In the genomic region with DNA sequence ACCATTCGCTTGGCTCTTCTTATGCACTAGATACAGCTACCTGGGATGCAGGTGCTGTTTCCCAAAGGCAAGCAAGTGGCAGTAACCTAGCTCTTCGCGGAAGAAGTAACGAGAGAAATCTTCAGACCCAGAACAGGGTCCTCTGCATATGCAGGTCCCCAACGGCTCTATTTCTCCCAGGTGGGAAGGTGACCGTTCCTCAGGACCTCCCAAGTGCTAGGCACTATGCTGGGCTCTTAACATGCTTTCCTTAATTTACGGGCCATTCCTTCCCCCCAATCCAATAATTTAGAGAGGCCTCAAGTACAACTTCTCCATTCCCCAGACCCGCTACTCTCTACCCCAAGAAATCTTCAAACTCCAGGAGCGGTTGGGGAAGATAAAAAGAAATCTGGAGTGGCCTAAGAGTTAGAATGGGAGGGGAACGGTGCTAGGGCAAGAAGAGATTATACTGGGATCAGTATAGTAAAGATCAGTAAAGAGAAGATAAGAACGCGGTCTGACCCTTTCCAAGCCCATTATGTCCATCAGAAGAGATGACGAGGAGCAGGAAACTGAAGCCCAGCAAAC, we compare ENCODE assay signal across 8 cellular contexts. TPM values are rescaled to one million over a fixed set of nuclear protein-coding genes. Genes with fewer than 3 reads are reported as not detected.
A peak's percentile ranks its signal among the peaks of the same experiment; 100 is the strongest.
DNase-seq lines count a peak whose midpoint lies in the region; ATAC-seq and TF ChIP-seq lines count a peak whose summit lies in the region.

No MANE protein-coding gene starts in this region.

- H3K4me1 Mint-ChIP-seq in activated T-cell treated with anti-CD3 and anti-CD28 coated beads, Interleukin-2, amount 50 U/mL, for 4 hours (ENCODE audit: low read depth) = peaks cover 47% of the 10 kb centered on the region

- H3K4me3 ChIP-seq in adipocyte (ENCODE audit: low read length) = peak overlapping the region; percentile 97
- peak overlapping the region; percentile 86 to 94 (median 89) for H3K4me3 ChIP-seq in liver (ENCODE audit: low read depth in 1 of 3, low read length in 3 of 3)
- H3K4me3 ChIP-seq in tibial nerve = peak overlapping the region; percentile 70 to 93 (median 82)

- H3K27ac ChIP-seq in liver (ENCODE audit: low read depth in 1 of 2, low read length in 2 of 2) = peak overlapping the region; percentile 96 to 98
- H3K27ac ChIP-seq in tibial nerve = peak overlapping the region; percentile 88 to 98 (median 92)

- 3% methylated on average over 13 of the region's 13 CpGs for WGBS in liver
- WGBS in tibial nerve, 2 donors = 4 to 5% methylated on average over 13 of the region's 13 CpGs

- H3K4me1 ChIP-seq in adipocyte (ENCODE audit: control insufficient read depth, insufficient read depth, low read length) (peaks cover 47% of the 10 kb centered on the region), liver (ENCODE audit: control insufficient read depth in 4 of 4, insufficient read depth in 4 of 4, low read length in 3 of 4) (peaks cover 2 to 33% (median 27%) of the 10 kb centered on the region in 4 donors), tibial nerve (peaks cover 0 to 46% (median 31%) of the 10 kb centered on the region in 4 donors)

- H3K36me3 ChIP-seq in adipocyte (ENCODE audit: control insufficient read depth, insufficient read depth, low read length, severe bottlenecking) (peaks cover 10% of the 10 kb centered on the region), liver (ENCODE audit: control insufficient read depth in 4 of 4, insufficient read depth in 3 of 4, low read depth in 1 of 4, low read length in 3 of 4) (no peaks in the 10 kb centered on the region), tibial nerve (peaks cover 0 to 22% (median 0%) of the 10 kb centered on the region in 3 donors)

- H3K9me3 Mint-ChIP-seq in activated T-cell treated with anti-CD3 and anti-CD28 coated beads, Interleukin-2, amount 50 U/mL, for 4 hours = no peaks in the 10 kb centered on the region

- ATAC-seq in activated T-cell treated with anti-CD3 and anti-CD28 coated beads, Interleukin-2, amount 50 U/mL, for 4 hours = no peak
- no peak for ATAC-seq in activated CD4-positive, CD25-positive, alpha-beta regulatory T cell treated with anti-CD3 and anti-CD28 coated beads, Interleukin-2, amount 50 U/mL, for 24 hours
- ATAC-seq in GM18519 (IDR thresholded peaks at IDR 0.05; ENCODE audit: low FRiP score, unreplicated experiment) (no peak), HG03280 (IDR thresholded peaks at IDR 0.05; ENCODE audit: unreplicated experiment) (no peak)

- TF ChIP-seq RAD21 in liver (IDR thresholded peaks at IDR 0.05) = no peak

- no peak for DNase-seq in activated T-cell treated with anti-CD3 and anti-CD28 coated beads, Interleukin-2, amount 50 U/mL, for 4 hours
- DNase-seq in activated T-cell treated with anti-CD3 and anti-CD28 coated beads for 4 hours (no peak), adipocyte (ENCODE audit: low read depth) (no peak), tibial nerve (ENCODE audit: low spot score in 2 of 2) (no peak)

- no peak for TF ChIP-seq EP300 in tibial nerve (IDR thresholded peaks at IDR 0.05)

- TF ChIP-seq CTCF in liver (IDR thresholded peaks at IDR 0.05; ENCODE audit: low read depth, low read length, missing input control) (no peak), tibial nerve (IDR thresholded peaks at IDR 0.05) (no peak)

- no peaks in the 10 kb centered on the region for H3K27me3 Mint-ChIP-seq in activated T-cell treated with anti-CD3 and anti-CD28 coated beads, Interleukin-2, amount 50 U/mL, for 4 hours (ENCODE audit: low read depth)

- H3K9ac ChIP-seq in adipocyte (ENCODE audit: low read length) = peak overlapping the region; percentile 94
- peak overlapping the region; percentile 72 to 95 for H3K9ac ChIP-seq in liver (ENCODE audit: low read depth in 1 of 2, low read length in 2 of 2)

- TF ChIP-seq POLR2A in tibial nerve (IDR thresholded peaks at IDR 0.05) = no peak

- peaks cover 23% of the 10 kb centered on the region for H3K36me3 Mint-ChIP-seq in activated T-cell treated with anti-CD3 and anti-CD28 coated beads, Interleukin-2, amount 50 U/mL, for 4 hours (ENCODE audit: insufficient read depth)

- H3K9me3 ChIP-seq in adipocyte (ENCODE audit: control insufficient read depth, low read length) (no peaks in the 10 kb centered on the region), liver (ENCODE audit: control insufficient read depth in 4 of 4, low read length in 3 of 4) (no peaks in the 10 kb centered on the region), tibial nerve (no peaks in the 10 kb centered on the region)

- H3K4me3 Mint-ChIP-seq in activated T-cell treated with anti-CD3 and anti-CD28 coated beads, Interleukin-2, amount 50 U/mL, for 4 hours = peak overlapping the region; percentile 97

- H3K27me3 ChIP-seq in adipocyte (replicated peaks; ENCODE audit: control insufficient read depth, insufficient read depth, low read length) (no peaks in the 10 kb centered on the region), liver (ENCODE audit: control insufficient read depth in 4 of 4, insufficient read depth in 4 of 4, low read length in 3 of 4) (no peaks in the 10 kb centered on the region), tibial nerve (no peaks in the 10 kb centered on the region)

TF ChIP-seq in liver, 16 proteins besides CTCF, POLR2A, EP300 and RAD21:
- TF ChIP-seq EGR1 (IDR thresholded peaks at IDR 0.05; ENCODE audit: low read depth in 2 of 2) (no peak), RXRA (IDR thresholded peaks at IDR 0.05) (no peak), HNF4G (IDR thresholded peaks at IDR 0.05) (no peak), FOXA2 (IDR thresholded peaks at IDR 0.05) (no peak)
- TF ChIP-seq, protein P1, sequence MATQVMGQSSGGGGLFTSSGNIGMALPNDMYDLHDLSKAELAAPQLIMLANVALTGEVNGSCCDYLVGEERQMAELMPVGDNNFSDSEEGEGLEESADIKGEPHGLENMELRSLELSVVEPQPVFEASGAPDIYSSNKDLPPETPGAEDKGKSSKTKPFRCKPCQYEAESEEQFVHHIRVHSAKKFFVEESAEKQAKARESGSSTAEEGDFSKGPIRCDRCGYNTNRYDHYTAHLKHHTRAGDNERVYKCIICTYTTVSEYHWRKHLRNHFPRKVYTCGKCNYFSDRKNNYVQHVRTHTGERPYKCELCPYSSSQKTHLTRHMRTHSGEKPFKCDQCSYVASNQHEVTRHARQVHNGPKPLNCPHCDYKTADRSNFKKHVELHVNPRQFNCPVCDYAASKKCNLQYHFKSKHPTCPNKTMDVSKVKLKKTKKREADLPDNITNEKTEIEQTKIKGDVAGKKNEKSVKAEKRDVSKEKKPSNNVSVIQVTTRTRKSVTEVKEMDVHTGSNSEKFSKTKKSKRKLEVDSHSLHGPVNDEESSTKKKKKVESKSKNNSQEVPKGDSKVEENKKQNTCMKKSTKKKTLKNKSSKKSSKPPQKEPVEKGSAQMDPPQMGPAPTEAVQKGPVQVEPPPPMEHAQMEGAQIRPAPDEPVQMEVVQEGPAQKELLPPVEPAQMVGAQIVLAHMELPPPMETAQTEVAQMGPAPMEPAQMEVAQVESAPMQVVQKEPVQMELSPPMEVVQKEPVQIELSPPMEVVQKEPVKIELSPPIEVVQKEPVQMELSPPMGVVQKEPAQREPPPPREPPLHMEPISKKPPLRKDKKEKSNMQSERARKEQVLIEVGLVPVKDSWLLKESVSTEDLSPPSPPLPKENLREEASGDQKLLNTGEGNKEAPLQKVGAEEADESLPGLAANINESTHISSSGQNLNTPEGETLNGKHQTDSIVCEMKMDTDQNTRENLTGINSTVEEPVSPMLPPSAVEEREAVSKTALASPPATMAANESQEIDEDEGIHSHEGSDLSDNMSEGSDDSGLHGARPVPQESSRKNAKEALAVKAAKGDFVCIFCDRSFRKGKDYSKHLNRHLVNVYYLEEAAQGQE (IDR thresholded peaks at IDR 0.05) = no peak

RNA-seq across cellular contexts. Expression of gene TXNDC12, which starts 0.4 kb away (rescaled TPM):
- 10 to 100 TPM; 27.2 to 34.8 (median 32.1) TPM for total RNA-seq in activated T-cell treated with anti-CD3 and anti-CD28 coated beads, Interleukin-2, amount 50 U/mL, for 4 hours
- 10 to 100 TPM; 17.5 to 22.3 TPM for total RNA-seq in liver
- 10 to 100 TPM; 19.1 to 35.8 TPM for polyA plus RNA-seq in liver
- 10 to 100 TPM; 32.7 to 65.6 (median 37.4) TPM for total RNA-seq in tibial nerve

RNA-seq across cellular contexts. Expression of gene BTF3L4, which starts 1.5 kb away (rescaled TPM):
- total RNA-seq in activated T-cell treated with anti-CD3 and anti-CD28 coated beads, Interleukin-2, amount 50 U/mL, for 4 hours = 10 to 100 TPM; 48.9 to 52.7 (median 51.4) TPM
- total RNA-seq in liver = 10 to 100 TPM; 17.2 to 19.7 TPM
- polyA plus RNA-seq in liver = 10 to 100 TPM; 13.4 to 33.3 TPM
- total RNA-seq in tibial nerve = 10 to 100 TPM; 30.6 to 46.5 (median 37.5) TPM

RNA-seq across cellular contexts. Expression of gene KTI12, which starts 21.0 kb away (rescaled TPM):
- total RNA-seq in activated T-cell treated with anti-CD3 and anti-CD28 coated beads, Interleukin-2, amount 50 U/mL, for 4 hours = 10 to 100 TPM; 26.4 to 27.1 (median 27.1) TPM
- 1 to 10 TPM; 6.0 to 7.7 TPM for total RNA-seq in liver
- 1 to 10 TPM; 4.1 to 5.5 TPM for polyA plus RNA-seq in liver
- total RNA-seq in tibial nerve = 10 to 100 TPM in 2 of 4 donors, 1 to 10 TPM in 2; 9.4 to 21.4 (median 10.7) TPM
